In the genomic region with DNA sequence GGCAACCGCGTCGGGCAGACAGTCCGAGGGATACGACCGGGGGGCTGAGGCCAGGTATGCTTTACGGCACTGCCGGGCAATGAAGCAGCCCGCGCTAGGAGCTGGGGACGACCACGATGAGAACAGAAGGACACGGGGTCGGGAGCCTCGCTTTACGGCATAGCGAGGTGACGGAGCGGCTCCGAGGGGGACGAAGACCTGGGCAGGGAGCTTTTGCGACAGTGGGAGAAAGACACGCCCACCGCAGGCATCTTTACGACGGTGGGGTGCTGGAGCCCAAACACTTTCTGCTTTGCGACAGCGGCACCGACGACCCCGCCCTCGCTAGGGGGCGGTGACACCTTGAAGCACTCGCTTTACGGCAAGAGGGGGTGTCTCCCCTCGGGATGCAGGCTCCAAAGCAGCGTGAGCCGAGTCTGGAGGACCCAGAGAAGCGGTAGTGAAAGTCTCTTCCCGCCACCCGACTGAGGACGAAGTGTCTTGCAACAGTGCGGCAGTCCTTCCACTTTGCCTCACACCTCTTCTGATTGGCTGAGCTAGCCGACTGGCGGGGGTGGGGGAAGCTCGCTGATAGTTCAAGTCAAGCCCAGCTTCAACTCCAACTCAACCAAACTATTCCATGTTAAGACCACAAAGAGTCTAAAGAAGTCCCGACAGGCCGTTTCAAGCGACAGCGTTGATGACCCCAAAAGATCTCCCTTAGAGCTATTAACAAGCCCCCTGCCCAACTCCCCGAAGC, we compare ENCODE assay signal across 1 cellular context.
TF ChIP-seq lines count a peak whose summit lies in the region.

No MANE protein-coding gene starts in this region.

TF ChIP-seq in HepG2, 621 proteins besides CTCF, POLR2A, EP300 and RAD21 (continues in another document):
- TF ChIP-seq FOXK2 (IDR thresholded peaks at IDR 0.05) (peak; percentile 56; the same call in 1 of the 2 replicates), MEIS2 (CRISPR knock-in tag; IDR thresholded peaks at IDR 0.05) (peak; percentile 56; the same call in 1 of the 2 replicates), NR2F2 (IDR thresholded peaks at IDR 0.05; ENCODE audit: borderline replicate concordance, low read depth) (peak; percentile 75; the same call in 1 of the 2 replicates), ZNF326 (CRISPR knock-in tag; IDR thresholded peaks at IDR 0.05; ENCODE audit: borderline replicate concordance) (no peak), ZFP41 (CRISPR knock-in tag; IDR thresholded peaks at IDR 0.05; ENCODE audit: borderline replicate concordance) (0 out of 2 replicates have a peak, but pooled peaks have one; percentile 48), ZFX (CRISPR knock-in tag; IDR thresholded peaks at IDR 0.05; ENCODE audit: low read depth) (peak; percentile 74), ZNF441 (CRISPR knock-in tag; IDR thresholded peaks at IDR 0.05; ENCODE audit: borderline replicate concordance) (peak; percentile 19; the same call in 1 of the 2 replicates), HOXA3 (CRISPR knock-in tag; IDR thresholded peaks at IDR 0.05) (peak; percentile 80), ZNF343 (CRISPR knock-in tag; IDR thresholded peaks at IDR 0.05) (0 out of 2 replicates have a peak, but pooled peaks have one; percentile 83), ESRRA (CRISPR knock-in tag; IDR thresholded peaks at IDR 0.05; ENCODE audit: low read depth) (peak; percentile 91), CHCHD3 (CRISPR knock-in tag; IDR thresholded peaks at IDR 0.05) (0 out of 2 replicates have a peak, but pooled peaks have one; percentile 37), GABPB1 (CRISPR knock-in tag; IDR thresholded peaks at IDR 0.05) (peak; percentile 88), SP1 (IDR thresholded peaks at IDR 0.05) (no peak), SP1 (CRISPR knock-in tag; IDR thresholded peaks at IDR 0.05) (peak; percentile 89), KLF9 (CRISPR knock-in tag; IDR thresholded peaks at IDR 0.05; ENCODE audit: low read depth) (0 out of 2 replicates have a peak, but pooled peaks have one; percentile 21), ZNF564 (CRISPR knock-in tag; IDR thresholded peaks at IDR 0.05) (no peak), FOXP1 (IDR thresholded peaks at IDR 0.05) (no peak), FOXP1 (CRISPR knock-in tag; IDR thresholded peaks at IDR 0.05) (no peak), CREB1 (IDR thresholded peaks at IDR 0.05) (peak; percentile 74), CREB1 (CRISPR knock-in tag; IDR thresholded peaks at IDR 0.05) (peak; percentile 82), ZNF331 (CRISPR knock-in tag; IDR thresholded peaks at IDR 0.05) (peak; percentile 31; the same call in 1 of the 2 replicates), ZKSCAN1 (IDR thresholded peaks at IDR 0.05; ENCODE audit: low read length) (no peak), NFYC (CRISPR knock-in tag; IDR thresholded peaks at IDR 0.05) (peak; percentile 53; the same call in 1 of the 2 replicates), ZNF567 (CRISPR knock-in tag; IDR thresholded peaks at IDR 0.05; ENCODE audit: borderline replicate concordance) (0 out of 2 replicates have a peak, but pooled peaks have one; percentile 43), MLLT10 (CRISPR knock-in tag; IDR thresholded peaks at IDR 0.05) (no peak), MED1 (CRISPR knock-in tag; IDR thresholded peaks at IDR 0.05) (peak; percentile 74), ZNF776 (CRISPR knock-in tag; IDR thresholded peaks at IDR 0.05) (0 out of 2 replicates have a peak, but pooled peaks have one; percentile 50), U2AF1 (optimal IDR thresholded peaks at IDR 0.05; ENCODE audit: low read depth, low read length) (no peak), ZMYM4 (CRISPR knock-in tag; IDR thresholded peaks at IDR 0.05) (peak; percentile 36; the same call in 1 of the 2 replicates), ZNF589 (CRISPR knock-in tag; conservative IDR thresholded peaks at IDR 0.05) (peak; percentile 74; the same call in 1 of the 2 replicates), EED (CRISPR knock-in tag; IDR thresholded peaks at IDR 0.05) (no peak), PITX1 (CRISPR knock-in tag; IDR thresholded peaks at IDR 0.05) (peak; percentile 51; the same call in 1 of the 2 replicates), SIN3A (IDR thresholded peaks at IDR 0.05; ENCODE audit: borderline replicate concordance, low read depth, low read length) (peak; percentile 68; the same call in 1 of the 2 replicates), ZSCAN29 (CRISPR knock-in tag; conservative IDR thresholded peaks at IDR 0.05) (no peak), NCOA2 (CRISPR knock-in tag; IDR thresholded peaks at IDR 0.05) (peak; percentile 16; the same call in 1 of the 2 replicates), YY1 (IDR thresholded peaks at IDR 0.05; ENCODE audit: insufficient read depth, insufficient replicate concordance, low read depth, low read length) (peak; percentile 89), ZNF773 (CRISPR knock-in tag; IDR thresholded peaks at IDR 0.05; ENCODE audit: borderline replicate concordance) (no peak)
- TF ChIP-seq, protein P1, sequence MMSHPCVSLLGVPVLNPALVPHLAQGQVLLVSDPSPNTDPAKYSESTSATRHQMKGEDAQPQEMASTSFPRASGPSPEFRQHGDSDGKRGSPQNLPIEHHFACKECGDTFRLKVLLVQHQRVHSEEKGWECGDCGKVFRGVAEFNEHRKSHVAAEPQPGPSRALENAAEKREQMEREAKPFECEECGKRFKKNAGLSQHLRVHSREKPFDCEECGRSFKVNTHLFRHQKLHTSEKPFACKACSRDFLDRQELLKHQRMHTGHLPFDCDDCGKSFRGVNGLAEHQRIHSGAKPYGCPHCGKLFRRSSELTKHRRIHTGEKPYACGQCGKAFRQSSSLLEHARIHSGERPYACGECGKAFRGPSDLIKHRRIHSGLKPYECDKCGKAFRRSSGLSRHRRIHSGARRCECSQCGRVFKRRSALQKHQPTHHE (CRISPR knock-in tag; IDR thresholded peaks at IDR 0.05; ENCODE audit: borderline replicate concordance): 0 out of 2 replicates have a peak, but pooled peaks have one; percentile 26
- TF ChIP-seq, protein P2, sequence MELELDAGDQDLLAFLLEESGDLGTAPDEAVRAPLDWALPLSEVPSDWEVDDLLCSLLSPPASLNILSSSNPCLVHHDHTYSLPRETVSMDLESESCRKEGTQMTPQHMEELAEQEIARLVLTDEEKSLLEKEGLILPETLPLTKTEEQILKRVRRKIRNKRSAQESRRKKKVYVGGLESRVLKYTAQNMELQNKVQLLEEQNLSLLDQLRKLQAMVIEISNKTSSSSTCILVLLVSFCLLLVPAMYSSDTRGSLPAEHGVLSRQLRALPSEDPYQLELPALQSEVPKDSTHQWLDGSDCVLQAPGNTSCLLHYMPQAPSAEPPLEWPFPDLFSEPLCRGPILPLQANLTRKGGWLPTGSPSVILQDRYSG (CRISPR knock-in tag; IDR thresholded peaks at IDR 0.05): no peak
- TF ChIP-seq, protein P3, sequence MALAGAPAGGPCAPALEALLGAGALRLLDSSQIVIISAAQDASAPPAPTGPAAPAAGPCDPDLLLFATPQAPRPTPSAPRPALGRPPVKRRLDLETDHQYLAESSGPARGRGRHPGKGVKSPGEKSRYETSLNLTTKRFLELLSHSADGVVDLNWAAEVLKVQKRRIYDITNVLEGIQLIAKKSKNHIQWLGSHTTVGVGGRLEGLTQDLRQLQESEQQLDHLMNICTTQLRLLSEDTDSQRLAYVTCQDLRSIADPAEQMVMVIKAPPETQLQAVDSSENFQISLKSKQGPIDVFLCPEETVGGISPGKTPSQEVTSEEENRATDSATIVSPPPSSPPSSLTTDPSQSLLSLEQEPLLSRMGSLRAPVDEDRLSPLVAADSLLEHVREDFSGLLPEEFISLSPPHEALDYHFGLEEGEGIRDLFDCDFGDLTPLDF (CRISPR knock-in tag; IDR thresholded peaks at IDR 0.05): peak; percentile 81
- TF ChIP-seq, protein P4, sequence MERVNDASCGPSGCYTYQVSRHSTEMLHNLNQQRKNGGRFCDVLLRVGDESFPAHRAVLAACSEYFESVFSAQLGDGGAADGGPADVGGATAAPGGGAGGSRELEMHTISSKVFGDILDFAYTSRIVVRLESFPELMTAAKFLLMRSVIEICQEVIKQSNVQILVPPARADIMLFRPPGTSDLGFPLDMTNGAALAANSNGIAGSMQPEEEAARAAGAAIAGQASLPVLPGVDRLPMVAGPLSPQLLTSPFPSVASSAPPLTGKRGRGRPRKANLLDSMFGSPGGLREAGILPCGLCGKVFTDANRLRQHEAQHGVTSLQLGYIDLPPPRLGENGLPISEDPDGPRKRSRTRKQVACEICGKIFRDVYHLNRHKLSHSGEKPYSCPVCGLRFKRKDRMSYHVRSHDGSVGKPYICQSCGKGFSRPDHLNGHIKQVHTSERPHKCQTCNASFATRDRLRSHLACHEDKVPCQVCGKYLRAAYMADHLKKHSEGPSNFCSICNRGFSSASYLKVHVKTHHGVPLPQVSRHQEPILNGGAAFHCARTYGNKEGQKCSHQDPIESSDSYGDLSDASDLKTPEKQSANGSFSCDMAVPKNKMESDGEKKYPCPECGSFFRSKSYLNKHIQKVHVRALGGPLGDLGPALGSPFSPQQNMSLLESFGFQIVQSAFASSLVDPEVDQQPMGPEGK (CRISPR knock-in tag; IDR thresholded peaks at IDR 0.05): peak; percentile 76
- TF ChIP-seq, protein P5, sequence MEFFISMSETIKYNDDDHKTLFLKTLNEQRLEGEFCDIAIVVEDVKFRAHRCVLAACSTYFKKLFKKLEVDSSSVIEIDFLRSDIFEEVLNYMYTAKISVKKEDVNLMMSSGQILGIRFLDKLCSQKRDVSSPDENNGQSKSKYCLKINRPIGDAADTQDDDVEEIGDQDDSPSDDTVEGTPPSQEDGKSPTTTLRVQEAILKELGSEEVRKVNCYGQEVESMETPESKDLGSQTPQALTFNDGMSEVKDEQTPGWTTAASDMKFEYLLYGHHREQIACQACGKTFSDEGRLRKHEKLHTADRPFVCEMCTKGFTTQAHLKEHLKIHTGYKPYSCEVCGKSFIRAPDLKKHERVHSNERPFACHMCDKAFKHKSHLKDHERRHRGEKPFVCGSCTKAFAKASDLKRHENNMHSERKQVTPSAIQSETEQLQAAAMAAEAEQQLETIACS (CRISPR knock-in tag; IDR thresholded peaks at IDR 0.05): peak; percentile 39; the same call in 1 of the 2 replicates
- TF ChIP-seq, protein P6, sequence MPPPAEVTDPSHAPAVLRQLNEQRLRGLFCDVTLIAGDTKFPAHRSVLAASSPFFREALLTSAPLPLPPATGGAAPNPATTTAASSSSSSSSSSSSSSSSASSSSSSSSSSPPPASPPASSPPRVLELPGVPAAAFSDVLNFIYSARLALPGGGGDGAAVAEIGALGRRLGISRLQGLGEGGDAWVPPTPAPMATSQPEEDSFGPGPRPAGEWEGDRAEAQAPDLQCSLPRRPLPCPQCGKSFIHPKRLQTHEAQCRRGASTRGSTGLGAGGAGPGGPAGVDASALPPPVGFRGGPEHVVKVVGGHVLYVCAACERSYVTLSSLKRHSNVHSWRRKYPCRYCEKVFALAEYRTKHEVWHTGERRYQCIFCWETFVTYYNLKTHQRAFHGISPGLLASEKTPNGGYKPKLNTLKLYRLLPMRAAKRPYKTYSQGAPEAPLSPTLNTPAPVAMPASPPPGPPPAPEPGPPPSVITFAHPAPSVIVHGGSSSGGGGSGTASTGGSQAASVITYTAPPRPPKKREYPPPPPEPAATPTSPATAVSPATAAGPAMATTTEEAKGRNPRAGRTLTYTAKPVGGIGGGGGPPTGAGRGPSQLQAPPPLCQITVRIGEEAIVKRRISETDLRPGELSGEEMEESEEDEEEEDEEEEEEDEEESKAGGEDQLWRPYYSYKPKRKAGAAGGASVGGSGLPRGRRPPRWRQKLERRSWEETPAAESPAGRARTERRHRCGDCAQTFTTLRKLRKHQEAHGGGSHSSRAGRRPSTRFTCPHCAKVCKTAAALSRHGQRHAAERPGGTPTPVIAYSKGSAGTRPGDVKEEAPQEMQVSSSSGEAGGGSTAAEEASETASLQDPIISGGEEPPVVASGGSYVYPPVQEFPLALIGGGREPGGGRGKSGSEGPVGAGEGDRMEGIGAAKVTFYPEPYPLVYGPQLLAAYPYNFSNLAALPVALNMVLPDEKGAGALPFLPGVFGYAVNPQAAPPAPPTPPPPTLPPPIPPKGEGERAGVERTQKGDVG (CRISPR knock-in tag; IDR thresholded peaks at IDR 0.05; ENCODE audit: borderline replicate concordance): no peak
- TF ChIP-seq, protein P7, sequence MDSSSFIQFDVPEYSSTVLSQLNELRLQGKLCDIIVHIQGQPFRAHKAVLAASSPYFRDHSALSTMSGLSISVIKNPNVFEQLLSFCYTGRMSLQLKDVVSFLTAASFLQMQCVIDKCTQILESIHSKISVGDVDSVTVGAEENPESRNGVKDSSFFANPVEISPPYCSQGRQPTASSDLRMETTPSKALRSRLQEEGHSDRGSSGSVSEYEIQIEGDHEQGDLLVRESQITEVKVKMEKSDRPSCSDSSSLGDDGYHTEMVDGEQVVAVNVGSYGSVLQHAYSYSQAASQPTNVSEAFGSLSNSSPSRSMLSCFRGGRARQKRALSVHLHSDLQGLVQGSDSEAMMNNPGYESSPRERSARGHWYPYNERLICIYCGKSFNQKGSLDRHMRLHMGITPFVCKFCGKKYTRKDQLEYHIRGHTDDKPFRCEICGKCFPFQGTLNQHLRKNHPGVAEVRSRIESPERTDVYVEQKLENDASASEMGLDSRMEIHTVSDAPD (CRISPR knock-in tag; IDR thresholded peaks at IDR 0.05): no peak
- TF ChIP-seq, protein P8, sequence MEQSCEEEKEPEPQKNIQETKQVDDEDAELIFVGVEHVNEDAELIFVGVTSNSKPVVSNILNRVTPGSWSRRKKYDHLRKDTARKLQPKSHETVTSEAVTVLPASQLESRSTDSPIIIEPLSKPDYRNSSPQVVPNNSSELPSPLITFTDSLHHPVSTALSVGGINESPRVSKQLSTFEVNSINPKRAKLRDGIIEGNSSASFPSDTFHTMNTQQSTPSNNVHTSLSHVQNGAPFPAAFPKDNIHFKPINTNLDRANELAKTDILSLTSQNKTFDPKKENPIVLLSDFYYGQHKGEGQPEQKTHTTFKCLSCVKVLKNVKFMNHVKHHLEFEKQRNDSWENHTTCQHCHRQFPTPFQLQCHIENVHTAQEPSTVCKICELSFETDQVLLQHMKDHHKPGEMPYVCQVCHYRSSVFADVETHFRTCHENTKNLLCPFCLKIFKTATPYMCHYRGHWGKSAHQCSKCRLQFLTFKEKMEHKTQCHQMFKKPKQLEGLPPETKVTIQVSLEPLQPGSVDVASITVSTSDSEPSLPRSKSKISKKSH (CRISPR knock-in tag; IDR thresholded peaks at IDR 0.05; ENCODE audit: borderline replicate concordance): no peak; the same call in 1 of the 2 replicates
- TF ChIP-seq, protein P9, sequence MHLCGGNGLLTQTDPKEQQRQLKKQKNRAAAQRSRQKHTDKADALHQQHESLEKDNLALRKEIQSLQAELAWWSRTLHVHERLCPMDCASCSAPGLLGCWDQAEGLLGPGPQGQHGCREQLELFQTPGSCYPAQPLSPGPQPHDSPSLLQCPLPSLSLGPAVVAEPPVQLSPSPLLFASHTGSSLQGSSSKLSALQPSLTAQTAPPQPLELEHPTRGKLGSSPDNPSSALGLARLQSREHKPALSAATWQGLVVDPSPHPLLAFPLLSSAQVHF (CRISPR knock-in tag; IDR thresholded peaks at IDR 0.05): no peak
- TF ChIP-seq, protein P10, sequence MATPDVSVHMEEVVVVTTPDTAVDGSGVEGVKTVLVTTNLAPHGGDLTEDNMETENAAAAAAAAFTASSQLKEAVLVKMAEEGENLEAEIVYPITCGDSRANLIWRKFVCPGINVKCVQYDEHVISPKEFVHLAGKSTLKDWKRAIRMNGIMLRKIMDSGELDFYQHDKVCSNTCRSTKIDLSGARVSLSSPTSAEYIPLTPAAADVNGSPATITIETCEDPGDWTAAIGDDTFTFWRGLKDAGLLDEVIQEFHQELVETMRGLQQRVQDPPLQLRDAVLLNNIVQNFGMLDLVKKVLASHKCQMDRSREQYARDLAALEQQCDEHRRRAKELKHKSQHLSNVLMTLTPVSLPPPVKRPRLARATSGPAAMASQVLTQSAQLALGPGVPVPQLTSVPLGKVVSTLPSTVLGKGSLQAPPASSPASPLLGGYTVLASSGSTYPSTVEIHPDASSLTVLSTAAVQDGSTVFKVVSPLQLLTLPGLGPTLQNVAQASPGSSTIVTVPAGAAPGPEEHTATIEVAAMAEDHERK (CRISPR knock-in tag; IDR thresholded peaks at IDR 0.05; ENCODE audit: low read depth): no peak
